ENCODE assay signal across 25 cellular contexts in genomic region chr4:130131536-130131935, GRCh38.
"Had no signal": no experiment of that assay in that cellular context is flagged by ENCODE, and none has a peak within 500 bp of the region (broad histone marks: within the 10 kb centered on the region; RNA-seq: fewer than 3 reads in every experiment).

No MANE protein-coding gene starts in this region.

- H3K4me3 Mint-ChIP-seq: naive B cell; nephron; neural progenitor cell; stimulated activated naive B cell treated with anti-CD40 and anti-IgM and Interleukin-4, amounts not matched to agents 10 μg/mL and 1 μg/mL and 100 μg/mL, for 72 hours; stimulated activated naive CD8-positive, alpha-beta T cell treated with anti-CD3 and anti-CD28 coated beads, Interleukin-15, Interleukin-2, amounts not matched to agents 100 ng/mL and 50 ng/mL, for 24 hours had no signal

- DNase-seq: cerebellar nuclear complex; cortex of kidney; head of caudate nucleus; hippocampal formation; kidney glomerular epithelial cell; left colon; left ventricle myocardium inferior; lower lobe of right lung; naive B cell; nucleus accumbens; psoas muscle; small intestine; stimulated activated CD4-positive, alpha-beta T cell treated with anti-CD3 and anti-CD28 coated beads, Interleukin-15, amount 100 ng/mL, for 24 hours; stimulated activated CD4-positive, alpha-beta T cell treated with anti-CD3 and anti-CD28 coated beads, Interleukin-2, amount 100 ng/mL, for 48 hours; stimulated activated naive B cell treated with anti-CD40 and anti-IgM and Interleukin-4, amounts not matched to agents 10 μg/mL and 1 μg/mL and 100 μg/mL, for 72 hours; upper lobe of left lung had no signal

- H3K4me1 ChIP-seq: left ventricle myocardium inferior, lower lobe of right lung, neural progenitor cell, psoas muscle, tibial nerve, upper lobe of left lung had no signal

- H3K4me3 ChIP-seq: left ventricle myocardium inferior, lower lobe of right lung, neural progenitor cell, psoas muscle, thoracic aorta, tibial nerve, upper lobe of left lung had no signal

- FAIRE-seq: frontal cortex, islet of Langerhans, small intestine, urothelium cell line had no signal

- H3K27ac Mint-ChIP-seq: naive B cell; nephron; stimulated activated naive B cell treated with anti-CD40 and anti-IgM and Interleukin-4, amounts not matched to agents 10 μg/mL and 1 μg/mL and 100 μg/mL, for 72 hours; stimulated activated naive CD8-positive, alpha-beta T cell treated with anti-CD3 and anti-CD28 coated beads, Interleukin-15, Interleukin-2, amounts not matched to agents 100 ng/mL and 50 ng/mL, for 24 hours had no signal

- H3K36me3 ChIP-seq: left ventricle myocardium inferior, lower lobe of right lung, neural progenitor cell, thoracic aorta, tibial nerve, upper lobe of left lung had no signal

- ATAC-seq: left colon; lower lobe of right lung; psoas muscle; right cardiac atrium; stimulated activated naive B cell treated with anti-CD40 and anti-IgM and Interleukin-4, amounts not matched to agents 10 μg/mL and 1 μg/mL and 100 μg/mL, for 72 hours had no signal

- H3K9me3 ChIP-seq: lower lobe of right lung, psoas muscle, thoracic aorta, upper lobe of left lung had no signal

- H3K36me3 Mint-ChIP-seq: neural progenitor cell; stimulated activated naive B cell treated with anti-CD40 and anti-IgM and Interleukin-4, amounts not matched to agents 10 μg/mL and 1 μg/mL and 100 μg/mL, for 72 hours had no signal

- H3K27me3 Mint-ChIP-seq: naive B cell; stimulated activated naive B cell treated with anti-CD40 and anti-IgM and Interleukin-4, amounts not matched to agents 10 μg/mL and 1 μg/mL and 100 μg/mL, for 72 hours; stimulated activated naive CD8-positive, alpha-beta T cell treated with anti-CD3 and anti-CD28 coated beads, Interleukin-15, Interleukin-2, amounts not matched to agents 100 ng/mL and 50 ng/mL, for 24 hours had no signal

- H3K9ac ChIP-seq: neural progenitor cell had no signal

- H3K27ac ChIP-seq: left ventricle myocardium inferior, lower lobe of right lung, neural progenitor cell, psoas muscle, thoracic aorta, tibial nerve, upper lobe of left lung had no signal

- H3K4me1 Mint-ChIP-seq: naive B cell; nephron; neural progenitor cell; stimulated activated naive B cell treated with anti-CD40 and anti-IgM and Interleukin-4, amounts not matched to agents 10 μg/mL and 1 μg/mL and 100 μg/mL, for 72 hours had no signal
